ENCODE assay signal across 33 cellular contexts in genomic region chr14:24459331-24459730, GRCh38.
"Had no signal": no experiment of that assay in that cellular context is flagged by ENCODE, and none has a peak within 500 bp of the region (broad histone marks: within the 10 kb centered on the region; RNA-seq: fewer than 3 reads in every experiment).

No MANE protein-coding gene starts in this region.

- H3K27ac Mint-ChIP-seq: activated CD4-positive, alpha-beta T cell treated with anti-CD3 and anti-CD28 coated beads, Interleukin-2, amount 10 ng/mL, durations not matched to agents 24 days and 14 days; activated CD8-positive, alpha-beta T cell treated with anti-CD3 and anti-CD28 coated beads for 36 hours; activated naive CD4-positive, alpha-beta T cell treated with anti-CD3 and anti-CD28 coated beads, Interleukin-2, amount 50 U/mL, for 24 hours; activated naive CD8-positive, alpha-beta T cell treated with anti-CD3 and anti-CD28 coated beads, Interleukin-2, amount 10 ng/mL, durations not matched to agents 7 days and 5 days; activated T-cell treated with anti-CD3 and anti-CD28 coated beads, Interleukin-2, amount 50 U/mL, for 72 hours; activated T-helper 2 cell treated with anti-CD3 and anti-CD28 coated beads, Interferon-gamma antibody, Interleukin-2, Interleukin-4, amounts not matched to agents 10 μg/mL and 5 μg/mL and 100 μg/mL, durations not matched to agents 14 hours and 24 hours and 36 hours; T-helper 1 cell treated with Interleukin-12 subunit alpha and Interleukin-12 subunit beta and Interleukin-4 antibody, amounts not matched to agents 30 μg/mL and 1 μg/mL, for 36 hours; T-helper 2 cell treated with Interferon-gamma antibody and Interleukin-4, amounts not matched to agents 5 μg/mL and 100 μg/mL, for 36 hours had no signal

- H3K9me3 Mint-ChIP-seq: activated CD8-positive, alpha-beta T cell treated with anti-CD3 and anti-CD28 coated beads for 36 hours; activated naive CD4-positive, alpha-beta T cell treated with anti-CD3 and anti-CD28 coated beads, Interleukin-2, amount 50 U/mL, for 24 hours; central memory CD8-positive, alpha-beta T cell had no signal

- H3K9me3 ChIP-seq: ascending aorta, MG63, Peyer's patch, SJSA1, SK-N-SH had no signal

- H3K4me1 Mint-ChIP-seq: activated CD4-positive, alpha-beta T cell treated with anti-CD3 and anti-CD28 coated beads, Interleukin-2, amount 10 ng/mL, durations not matched to agents 24 days and 14 days had no signal

- H3K4me3 Mint-ChIP-seq: activated CD4-positive, alpha-beta T cell treated with anti-CD3 and anti-CD28 coated beads, Interleukin-2, amount 10 ng/mL, durations not matched to agents 24 days and 14 days; activated CD8-positive, alpha-beta T cell treated with anti-CD3 and anti-CD28 coated beads for 36 hours; activated naive CD4-positive, alpha-beta T cell treated with anti-CD3 and anti-CD28 coated beads, Interleukin-2, amount 50 U/mL, for 24 hours; activated naive CD8-positive, alpha-beta T cell treated with anti-CD3 and anti-CD28 coated beads, Interleukin-2, amount 10 ng/mL, durations not matched to agents 7 days and 5 days; activated T-cell treated with anti-CD3 and anti-CD28 coated beads, Interleukin-2, amount 50 U/mL, for 72 hours; central memory CD8-positive, alpha-beta T cell; T-helper 1 cell treated with Interleukin-12 subunit alpha and Interleukin-12 subunit beta and Interleukin-4 antibody, amounts not matched to agents 30 μg/mL and 1 μg/mL, for 36 hours; T-helper 2 cell treated with Interferon-gamma antibody and Interleukin-4, amounts not matched to agents 5 μg/mL and 100 μg/mL, for 36 hours had no signal

- ATAC-seq: activated CD8-positive, alpha-beta T cell treated with anti-CD3 and anti-CD28 coated beads for 36 hours; activated T-cell treated with anti-CD3 and anti-CD28 coated beads, Interleukin-2, amount 50 U/mL, for 72 hours; PC-3 had no signal

- H3K9ac ChIP-seq: SK-N-SH had no signal

- H3K36me3 ChIP-seq: ascending aorta, cardiac muscle cell, MG63, Peyer's patch had no signal

- H3K27ac ChIP-seq: ascending aorta, cardiac muscle cell, Peyer's patch, SJSA1 had no signal

- H3K4me3 ChIP-seq: ascending aorta, cardiac muscle cell, MG63, Peyer's patch, SJSA1 had no signal

- H3K27me3 ChIP-seq: ascending aorta, cardiac muscle cell, MG63, Peyer's patch, SJSA1 had no signal

- H3K4me2 ChIP-seq: SK-N-SH had no signal

- DNase-seq: activated CD4-positive, alpha-beta T cell treated with anti-CD3 and anti-CD28 coated beads, Interleukin-2, amount 10 ng/mL, durations not matched to agents 24 days and 14 days; activated CD4-positive, alpha-beta T cell treated with anti-CD3 and anti-CD28 coated beads, Interleukin-2, amount 50 U/mL, for 4 hours; activated CD8-positive, alpha-beta T cell treated with anti-CD3 and anti-CD28 coated beads for 36 hours; activated gamma-delta T cell; activated naive CD4-positive, alpha-beta T cell treated with Interleukin-2 at 50 U/mL for 16 hours; activated naive CD8-positive, alpha-beta T cell treated with anti-CD3 and anti-CD28 coated beads, Interleukin-2, amount 10 ng/mL, durations not matched to agents 7 days and 5 days; activated T-cell treated with anti-CD3 and anti-CD28 coated beads, Interleukin-2, amount 50 U/mL, for 1 hour; activated T-cell treated with anti-CD3 and anti-CD28 coated beads, Interleukin-2, amount 50 U/mL, for 72 hours; amygdala; Kasumi-1; MG63; NCI-H1105; NCI-H1417 treated with DMSO at 0.1 percent for 48 hours; NCI-H1694; NCI-H1930; NCI-H2107; NCI-H2171; NCI-H510A; NCI-H526; NCI-H774; PC-3; Peyer's patch; RPMI8226; SHP77 treated with DMSO at 0.1 percent for 48 hours; SK-N-SH had no signal

- H3K4me1 ChIP-seq: ascending aorta, Peyer's patch, SJSA1 had no signal
